8 cellular contexts compared by ENCODE assay signal in genomic region chr2:7097353-7097895, GRCh38.
DNase-seq lines count a peak whose midpoint lies in the region; ATAC-seq and TF ChIP-seq lines count a peak whose summit lies in the region.

No MANE protein-coding gene starts in this region.

- H3K9me2 ChIP-seq in OCI-LY1 (ENCODE audit: low read depth, low read length) = no peaks in the 10 kb centered on the region

- H3K27me3 ChIP-seq in OCI-LY1 (ENCODE audit: insufficient read depth, low read length) = no peaks in the 10 kb centered on the region
- H3K27me3 ChIP-seq in esophagus muscularis mucosa = no peaks in the 10 kb centered on the region

- H3K9me3 Mint-ChIP-seq in natural killer cell = no peaks in the 10 kb centered on the region
- peaks cover 4 to 7% of the 10 kb centered on the region in 2 donors for H3K9me3 Mint-ChIP-seq in stimulated activated naive B cell treated with anti-CD40 and anti-IgM and Interleukin-4, amounts not matched to agents 10 μg/mL and 1 μg/mL and 100 μg/mL, for 72 hours

- H3K4me1 Mint-ChIP-seq in natural killer cell = peaks cover 6 to 8% of the 10 kb centered on the region in 2 donors
- peaks cover 8% of the 10 kb centered on the region in 2 donors for H3K4me1 Mint-ChIP-seq in stimulated activated naive B cell treated with anti-CD40 and anti-IgM and Interleukin-4, amounts not matched to agents 10 μg/mL and 1 μg/mL and 100 μg/mL, for 72 hours

- DNase-seq in DMS153 (lab: John Stamatoyannopoulos, UW) = peak; percentile 68
- peak; percentile 59 for DNase-seq in HuH-7 (ENCODE audit: low spot score)
- peak; percentile 68 for DNase-seq in activated T-cell treated with anti-CD3 and anti-CD28 coated beads for 4 hours
- peak; percentile 93 for DNase-seq in esophagus muscularis mucosa (ENCODE audit: extremely low spot score)
- peak; percentile 73 for DNase-seq in natural killer cell
- DNase-seq in stimulated activated naive B cell treated with anti-CD40 and anti-IgM and Interleukin-4, amounts not matched to agents 10 μg/mL and 1 μg/mL and 100 μg/mL, for 72 hours = peak; percentile 40

- H4K20me1 ChIP-seq in OCI-LY1 (ENCODE audit: insufficient read depth, low read length) = no peaks in the 10 kb centered on the region

- no peaks in the 10 kb centered on the region for H3K79me2 ChIP-seq in OCI-LY1 (ENCODE audit: insufficient read depth, low read length)

- no peak for TF ChIP-seq POLR2A in esophagus muscularis mucosa (IDR thresholded peaks at IDR 0.05; ENCODE audit: low read depth)

- ATAC-seq in GM21528 (IDR thresholded peaks at IDR 0.05; ENCODE audit: low FRiP score, unreplicated experiment) (peak; percentile 98), natural killer cell (peak; percentile 89 to 97 (median 96))
- ATAC-seq in stimulated activated naive B cell treated with anti-CD40 and anti-IgM and Interleukin-4, amounts not matched to agents 10 μg/mL and 1 μg/mL and 100 μg/mL, for 72 hours (replicated peaks) = peak; percentile 93

- peak overlapping the region; percentile 31 for H3K4me3 ChIP-seq in OCI-LY1 (ENCODE audit: low read depth, low read length, poor library complexity, severe bottlenecking)
- peak overlapping the region in 3 of 4 donors; percentile 10 to 21 (median 15) for H3K4me3 ChIP-seq in esophagus muscularis mucosa

- no peaks in the 10 kb centered on the region for H3K36me3 ChIP-seq in OCI-LY1 (ENCODE audit: insufficient read depth, low read length)
- no peaks in the 10 kb centered on the region for H3K36me3 ChIP-seq in esophagus muscularis mucosa

- H3K27ac ChIP-seq in OCI-LY1 (ENCODE audit: low read depth, low read length, poor library complexity, severe bottlenecking) (no peak overlapping the region), esophagus muscularis mucosa (replicated peaks in 1 of 4) (no peak overlapping the region)

- peak overlapping the region; percentile 59 for H3K4me3 Mint-ChIP-seq in natural killer cell
- peak overlapping the region; percentile 18 to 55 for H3K4me3 Mint-ChIP-seq in stimulated activated naive B cell treated with anti-CD40 and anti-IgM and Interleukin-4, amounts not matched to agents 10 μg/mL and 1 μg/mL and 100 μg/mL, for 72 hours

- TF ChIP-seq EP300 in esophagus muscularis mucosa (IDR thresholded peaks at IDR 0.05) = no peak

- H2AFZ ChIP-seq in OCI-LY1 (ENCODE audit: low read length) = no peak overlapping the region

- H3K9me3 ChIP-seq in OCI-LY1 (ENCODE audit: low read length) (no peaks in the 10 kb centered on the region), esophagus muscularis mucosa (no peaks in the 10 kb centered on the region)

- TF ChIP-seq CTCF in OCI-LY1 (IDR thresholded peaks at IDR 0.05; ENCODE audit: low read length) (peak; percentile 96), esophagus muscularis mucosa (IDR thresholded peaks at IDR 0.05) (peak; percentile 91 to 99 (median 94)), natural killer cell (IDR thresholded peaks at IDR 0.05) (peak; percentile 99)

- H3K27ac Mint-ChIP-seq in natural killer cell = no peak overlapping the region
- H3K27ac Mint-ChIP-seq in stimulated activated naive B cell treated with anti-CD40 and anti-IgM and Interleukin-4, amounts not matched to agents 10 μg/mL and 1 μg/mL and 100 μg/mL, for 72 hours = no peak overlapping the region

- no peaks in the 10 kb centered on the region for H3K27me3 Mint-ChIP-seq in natural killer cell (ENCODE audit: low read depth in 2 of 2)
- H3K27me3 Mint-ChIP-seq in stimulated activated naive B cell treated with anti-CD40 and anti-IgM and Interleukin-4, amounts not matched to agents 10 μg/mL and 1 μg/mL and 100 μg/mL, for 72 hours = peaks cover 10 to 29% of the 10 kb centered on the region in 2 donors

- H3K4me1 ChIP-seq in OCI-LY1 (ENCODE audit: insufficient read depth, low read length, severe bottlenecking) = peaks cover 6% of the 10 kb centered on the region
- H3K4me1 ChIP-seq in esophagus muscularis mucosa = peaks cover 4 to 10% (median 8%) of the 10 kb centered on the region in 4 donors

- peak overlapping the region; percentile 56 for H3K4me2 ChIP-seq in OCI-LY1 (ENCODE audit: low read length)

- no peaks in the 10 kb centered on the region for H3K36me3 Mint-ChIP-seq in natural killer cell
- H3K36me3 Mint-ChIP-seq in stimulated activated naive B cell treated with anti-CD40 and anti-IgM and Interleukin-4, amounts not matched to agents 10 μg/mL and 1 μg/mL and 100 μg/mL, for 72 hours = no peaks in the 10 kb centered on the region

- no peaks in the 10 kb centered on the region for H3F3A ChIP-seq in OCI-LY1 (ENCODE audit: insufficient read depth, low read length)

- 5% methylated on average over 18 of the region's 18 CpGs for WGBS in esophagus muscularis mucosa

- intact Hi-C loops in esophagus muscularis mucosa (cut with DNase I) (loop anchor here (10.0 kb wide), 1 partner anchor 1587 kb away; the partner anchor contains the start of gene ID2), natural killer cell (cut with micrococcal nuclease) (loop anchor here (1.0 kb wide), 1 partner anchor 1664 kb away; no protein-coding TSS in a partner anchor)

- H3K9ac ChIP-seq in OCI-LY1 (ENCODE audit: low read length) = no peak overlapping the region

Comparison
In these comparisons a context has a peak if more than half of its experiments do, and no peak if none do; other contexts are left out.
1. DNase-seq: peak in every context shown above with its lines; median percentile 93 in esophagus muscularis mucosa; 73 in natural killer cell; 68 in DMS153; 68 in activated T-cell treated with anti-CD3 and anti-CD28 coated beads for 4 hours; 59 in HuH-7; 40 in stimulated activated naive B cell treated with anti-CD40 and anti-IgM and Interleukin-4, amounts not matched to agents 10 μg/mL and 1 μg/mL and 100 μg/mL, for 72 hours.